8 cellular contexts compared by ENCODE assay signal in the genomic region with DNA sequence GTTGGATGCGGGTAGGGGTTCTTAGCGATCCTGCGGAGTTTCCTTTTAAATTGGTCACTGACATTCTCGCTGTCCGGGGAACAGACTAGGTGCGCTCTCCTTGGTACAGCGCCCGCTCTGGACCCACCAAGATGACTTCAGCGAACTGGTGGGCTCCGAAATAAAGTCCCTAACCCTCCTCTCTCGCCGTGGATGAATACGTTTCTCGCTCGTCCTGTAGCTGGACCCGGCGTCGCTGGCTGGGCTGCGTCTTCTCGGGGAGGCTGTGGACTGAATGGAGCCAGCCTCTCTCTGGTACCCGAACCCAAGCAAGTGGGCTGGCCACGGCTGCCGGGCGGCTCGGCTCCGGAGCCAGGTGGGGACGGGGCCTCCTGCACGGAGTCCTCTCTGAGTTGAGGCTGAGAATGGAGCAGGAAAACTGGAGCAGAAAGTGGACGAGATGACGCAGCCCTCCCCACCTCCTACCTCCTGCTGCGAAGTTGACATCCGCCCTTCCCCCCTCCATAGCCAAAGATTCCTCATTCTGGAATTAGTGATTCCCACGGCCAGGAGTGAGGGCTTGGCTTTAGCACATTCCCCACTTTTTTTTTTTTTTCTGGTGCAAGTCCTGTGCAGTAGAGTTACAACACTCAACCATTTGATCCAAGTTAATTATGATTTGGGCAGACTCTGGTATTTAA. TPM values are rescaled to one million over a fixed set of nuclear protein-coding genes. Genes with fewer than 3 reads are reported as not detected.
DNase-seq lines count a peak whose midpoint lies in the region; ATAC-seq and TF ChIP-seq lines count a peak whose summit lies in the region.

No MANE protein-coding gene starts in this region.

- 13% methylated on average over 19 of the region's 33 CpGs for WGBS in esophagus muscularis mucosa
- WGBS in neuronal stem cell (ENCODE audit: extremely low coverage in 2 of 2, insufficient read length in 2 of 2, insufficient replicate concordance in 1 of 2), 2 donors = no CpG with 5 or more reads among the region's 33 CpGs

- peaks cover 21% of the 10 kb centered on the region for H3K27me3 ChIP-seq in CD4-positive, alpha-beta memory T cell (ENCODE audit: insufficient read depth, low read length)
- H3K27me3 ChIP-seq in esophagus muscularis mucosa (peaks cover 0 to 18% (median 3%) of the 10 kb centered on the region in 4 donors), neuronal stem cell (ENCODE audit: control insufficient read depth in 3 of 3, insufficient read depth in 3 of 3, low read depth in 1 of 3, low read length in 3 of 3) (peaks cover 0 to 91% (median 34%) of the 10 kb centered on the region in 3 experiments)

- no peaks in the 10 kb centered on the region for H3K9me3 ChIP-seq in CD4-positive, alpha-beta memory T cell (ENCODE audit: control insufficient read depth in 1 of 2, low read length in 2 of 2)
- H3K9me3 ChIP-seq in esophagus muscularis mucosa (no peaks in the 10 kb centered on the region), neuronal stem cell (replicated peaks in 1 of 2; ENCODE audit: control insufficient read depth in 2 of 2, insufficient read depth in 1 of 2, low read depth in 1 of 2, low read length in 2 of 2) (no peaks in the 10 kb centered on the region)

- H2BK12ac ChIP-seq in neuronal stem cell (ENCODE audit: low read length) = no peak overlapping the region

- no peaks in the 10 kb centered on the region for H3K9me3 Mint-ChIP-seq in CD4-positive, alpha-beta memory T cell
- H3K9me3 Mint-ChIP-seq in stimulated activated memory B cell treated with anti-CD40 and anti-IgM and Interleukin-4, amounts not matched to agents 10 μg/mL and 1 μg/mL and 100 μg/mL, for 72 hours = no peaks in the 10 kb centered on the region

- peaks cover 7% of the 10 kb centered on the region for H3K4me1 ChIP-seq in CD4-positive, alpha-beta memory T cell (ENCODE audit: insufficient read depth, low read length)
- H3K4me1 ChIP-seq in esophagus muscularis mucosa (peaks cover 38 to 67% (median 54%) of the 10 kb centered on the region in 4 donors), neuronal stem cell (ENCODE audit: control insufficient read depth in 2 of 2, insufficient read depth in 1 of 2, low read depth in 1 of 2, low read length in 2 of 2) (peaks cover 15 to 34% of the 10 kb centered on the region in 2 donors)

- CTCF ChIA-PET in CD4-positive, alpha-beta memory T cell (lab: Charles Lee; ENCODE audit: partially characterized antibody) = no interaction called here

- no peak for TF ChIP-seq CTCF in esophagus muscularis mucosa (IDR thresholded peaks at IDR 0.05)

- no peak overlapping the region for H3K27ac Mint-ChIP-seq in CD4-positive, alpha-beta memory T cell
- H3K27ac Mint-ChIP-seq in stimulated activated memory B cell treated with anti-CD40 and anti-IgM and Interleukin-4, amounts not matched to agents 10 μg/mL and 1 μg/mL and 100 μg/mL, for 72 hours = no peak overlapping the region

- no peaks in the 10 kb centered on the region for H3K79me1 ChIP-seq in neuronal stem cell (ENCODE audit: low read depth, low read length)

- peak overlapping the region; percentile 36 for H3K18ac ChIP-seq in neuronal stem cell (ENCODE audit: low read length)

- H2AK5ac ChIP-seq in neuronal stem cell (ENCODE audit: low read depth, low read length) = no peak overlapping the region

- TF ChIP-seq EP300 in esophagus muscularis mucosa (IDR thresholded peaks at IDR 0.05) = no peak

- no peak overlapping the region for H3K4me3 ChIP-seq in CD4-positive, alpha-beta memory T cell (ENCODE audit: low read length in 2 of 2)
- H3K4me3 ChIP-seq in esophagus muscularis mucosa (peak overlapping the region; percentile 72 to 81 (median 74)), neuronal stem cell (ENCODE audit: low read length in 2 of 2) (peak overlapping the region in 1 of 2 donors; percentile 77)

- no peak for DNase-seq in CD4-positive, alpha-beta memory T cell
- DNase-seq in NCI-H526 treated with DMSO at 0.1 percent for 48 hours (lab: John Stamatoyannopoulos, UW) (peak; percentile 21), esophagus muscularis mucosa (ENCODE audit: extremely low spot score) (no peak), neuronal stem cell (ENCODE audit: low spot score) (no peak), GM19240 (ENCODE audit: insufficient read length, low spot score) (no peak), T1000 (lab: John Stamatoyannopoulos, UW) (no peak)
- no peak for DNase-seq in stimulated activated naive CD4-positive, alpha-beta T cell (lab: John Stamatoyannopoulos, UW)

- peak overlapping the region; percentile 84 for H3K4me2 ChIP-seq in neuronal stem cell (ENCODE audit: insufficient read depth, low read length, poor library complexity, severe bottlenecking)

- H3K27me3 Mint-ChIP-seq in CD4-positive, alpha-beta memory T cell = peaks cover 45 to 51% of the 10 kb centered on the region in 2 donors
- H3K27me3 Mint-ChIP-seq in stimulated activated memory B cell treated with anti-CD40 and anti-IgM and Interleukin-4, amounts not matched to agents 10 μg/mL and 1 μg/mL and 100 μg/mL, for 72 hours = peaks cover 79% of the 10 kb centered on the region

- no peak overlapping the region for H4K8ac ChIP-seq in neuronal stem cell (ENCODE audit: low read depth, low read length)

- H2BK5ac ChIP-seq in neuronal stem cell (ENCODE audit: low read length) = no peak overlapping the region

- no peak overlapping the region for H3K27ac ChIP-seq in CD4-positive, alpha-beta memory T cell (ENCODE audit: low read depth, low read length)
- H3K27ac ChIP-seq in esophagus muscularis mucosa (replicated peaks in 1 of 4) (no peak overlapping the region), neuronal stem cell (replicated peaks; ENCODE audit: low read length) (no peak overlapping the region)

- ATAC-seq in stimulated activated memory B cell treated with anti-CD40 and anti-IgM and Interleukin-4, amounts not matched to agents 10 μg/mL and 1 μg/mL and 100 μg/mL, for 72 hours = no peak

- H3K14ac ChIP-seq in neuronal stem cell (ENCODE audit: low read length) = no peak overlapping the region

- peak overlapping the region; percentile 59 for H2AFZ ChIP-seq in neuronal stem cell (ENCODE audit: low read length)

- no peaks in the 10 kb centered on the region for H3K36me3 ChIP-seq in CD4-positive, alpha-beta memory T cell (ENCODE audit: insufficient read depth, low read length)
- H3K36me3 ChIP-seq in esophagus muscularis mucosa (no peaks in the 10 kb centered on the region), neuronal stem cell (replicated peaks in 1 of 2; ENCODE audit: control insufficient read depth in 2 of 2, insufficient read depth in 2 of 2, low read length in 2 of 2) (no peaks in the 10 kb centered on the region)

- no peak for TF ChIP-seq POLR2A in esophagus muscularis mucosa (IDR thresholded peaks at IDR 0.05; ENCODE audit: low read depth)

- POLR2A ChIA-PET in CD4-positive, alpha-beta memory T cell (lab: Charles Lee; ENCODE audit: partially characterized antibody) = interaction anchor here (0.5 kb wide), 1 partner anchor 1099 kb away, joined by 4 read pairs; no protein-coding TSS in a partner anchor

- no peak overlapping the region for H2BK120ac ChIP-seq in neuronal stem cell (ENCODE audit: low read depth, low read length)

- H3K4me1 Mint-ChIP-seq in CD4-positive, alpha-beta memory T cell = peaks cover 5 to 24% (median 12%) of the 10 kb centered on the region in 4 donors
- H3K4me1 Mint-ChIP-seq in stimulated activated memory B cell treated with anti-CD40 and anti-IgM and Interleukin-4, amounts not matched to agents 10 μg/mL and 1 μg/mL and 100 μg/mL, for 72 hours = peaks cover 15% of the 10 kb centered on the region

- H2BK15ac ChIP-seq in neuronal stem cell (ENCODE audit: low read length) = no peak overlapping the region

- intact Hi-C loops in CD4-positive, alpha-beta memory T cell (cut with micrococcal nuclease) = no loop called here
- intact Hi-C loops in esophagus muscularis mucosa (cut with DNase I) = no loop called here

- peak overlapping the region in 7 of 8 donors; percentile 24 to 75 (median 57) for H3K4me3 Mint-ChIP-seq in CD4-positive, alpha-beta memory T cell
- no peak overlapping the region for H3K4me3 Mint-ChIP-seq in stimulated activated memory B cell treated with anti-CD40 and anti-IgM and Interleukin-4, amounts not matched to agents 10 μg/mL and 1 μg/mL and 100 μg/mL, for 72 hours

- no peak overlapping the region for H3K4ac ChIP-seq in neuronal stem cell (ENCODE audit: low read length)

- no peaks in the 10 kb centered on the region for H3K36me3 Mint-ChIP-seq in CD4-positive, alpha-beta memory T cell
- H3K36me3 Mint-ChIP-seq in stimulated activated memory B cell treated with anti-CD40 and anti-IgM and Interleukin-4, amounts not matched to agents 10 μg/mL and 1 μg/mL and 100 μg/mL, for 72 hours = no peaks in the 10 kb centered on the region

- H3K9ac ChIP-seq in neuronal stem cell (ENCODE audit: low read depth, low read length, poor library complexity) = peak overlapping the region; percentile 4

- H4K91ac ChIP-seq in neuronal stem cell (ENCODE audit: low read depth, low read length, poor library complexity) = no peak overlapping the region

- H3K23ac ChIP-seq in neuronal stem cell (ENCODE audit: low read depth, low read length, poor library complexity) = peak overlapping the region; percentile 44

RNA-seq across cellular contexts. Expression of a gene that starts 1.5 kb away (rescaled TPM):
- not detected for total RNA-seq in CD4-positive, alpha-beta memory T cell
- not detected for polyA plus RNA-seq in CD4-positive, alpha-beta memory T cell
- total RNA-seq in esophagus muscularis mucosa = 1 to 10 TPM; 2.1 to 3.7 (median 2.8) TPM
- 2.8 TPM for polyA plus RNA-seq in neuronal stem cell (2013, experiment 1 of 2)
- polyA plus RNA-seq in neuronal stem cell (2013, experiment 2 of 2) = 2.8 TPM

Comparison
In these comparisons a context has a peak if more than half of its experiments do, and no peak if none do; other contexts are left out.
1. H3K4me3 ChIP-seq: peak in esophagus muscularis mucosa (4 of 4); none in CD4-positive, alpha-beta memory T cell (0 of 2).